12 cellular contexts compared by ENCODE assay signal in the genomic region with DNA sequence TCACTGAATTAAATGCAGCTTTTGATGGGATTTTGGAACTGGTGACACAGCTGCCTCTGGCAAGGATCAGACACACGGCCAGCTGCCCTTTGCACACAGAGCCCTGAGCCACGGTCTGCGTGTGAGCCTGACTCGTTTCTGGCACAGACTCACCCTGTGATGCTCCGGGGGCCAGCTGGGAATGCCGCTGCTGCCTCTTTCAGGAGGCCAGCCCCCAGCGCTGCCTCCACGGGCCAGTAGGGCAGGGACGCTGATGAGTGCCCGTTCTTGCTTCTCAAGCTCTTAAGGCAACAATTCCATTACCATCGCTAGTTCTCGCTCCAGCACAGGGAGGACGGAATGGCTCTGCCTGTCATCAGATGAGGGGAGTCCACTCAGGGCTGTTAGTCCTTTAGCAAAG.
A peak's percentile ranks its signal among the peaks of the same experiment; 100 is the strongest.
DNase-seq lines count a peak whose midpoint lies in the region; ATAC-seq and TF ChIP-seq lines count a peak whose summit lies in the region.
"Had no signal": no experiment of that assay in that cellular context is flagged by ENCODE, and none has a peak within 500 bp of the region (broad histone marks: within the 10 kb centered on the region; RNA-seq: fewer than 3 reads in every experiment).

No MANE protein-coding gene starts in this region.

- DNase-seq in HCEC 1CT = peak; percentile 10
- peak; percentile 10 for DNase-seq in adipocyte (ENCODE audit: low read depth)
- peak; percentile 65 for DNase-seq in right atrium auricular region (ENCODE audit: low spot score)
- DNase-seq in gastrocnemius medialis = peak; percentile 36 to 56
- no peak for DNase-seq in COLO829 (ENCODE audit: low spot score)
- no peak for DNase-seq in D341Med (ENCODE audit: low spot score)
- no peak for DNase-seq in foreskin keratinocyte
- no peak for DNase-seq in KBM-7
- DNase-seq: activated effector memory CD4-positive, alpha-beta T cell treated with Interleukin-2 at 50 U/mL for 16 hours; NCI-H2171; stimulated activated CD4-positive, alpha-beta T cell treated with anti-CD3 and anti-CD28 coated beads, Interleukin-4, amount 100 ng/mL, for 4 hours; WERI-Rb-1 had no signal

- H3K27me3 ChIP-seq in adipocyte (replicated peaks; ENCODE audit: control insufficient read depth, insufficient read depth, low read length) (no peaks in the 10 kb centered on the region), right atrium auricular region (no peaks in the 10 kb centered on the region), gastrocnemius medialis (peaks cover 0 to 3% (median 0%) of the 10 kb centered on the region in 3 donors), foreskin keratinocyte (no peaks in the 10 kb centered on the region)

- TF ChIP-seq POLR2A in gastrocnemius medialis (IDR thresholded peaks at IDR 0.05) = no peak

- TF ChIP-seq CTCF in right atrium auricular region (IDR thresholded peaks at IDR 0.05) (no peak), gastrocnemius medialis (IDR thresholded peaks at IDR 0.05 in 4 of 5, conservative IDR thresholded peaks at IDR 0.05 in 1 of 5) (no peak), foreskin keratinocyte (conservative IDR thresholded peaks at IDR 0.05) (no peak)

- ATAC-seq in gastrocnemius medialis = peak; percentile 36 to 51
- ATAC-seq in foreskin keratinocyte = no peak

- H3K27ac ChIP-seq in right atrium auricular region (no peak overlapping the region), gastrocnemius medialis (no peak overlapping the region), foreskin keratinocyte (no peak overlapping the region)
- H3K27ac ChIP-seq: WERI-Rb-1 had no signal

- in situ Hi-C loops in gastrocnemius medialis (cut with MboI; ENCODE audit: low sequenced_read_pairs in 4 of 4) = no loop called here
- in situ Hi-C loops in KBM-7 (cut with MboI; ENCODE audit: low pct_unique_long_range_greater_than_20kb, low sequenced_read_pairs) = no loop called here

- H3K36me3 ChIP-seq in adipocyte (ENCODE audit: control insufficient read depth, insufficient read depth, low read length, severe bottlenecking) (peaks cover 5% of the 10 kb centered on the region), right atrium auricular region (no peaks in the 10 kb centered on the region), gastrocnemius medialis (no peaks in the 10 kb centered on the region)
- H3K36me3 ChIP-seq: WERI-Rb-1 had no signal

- H3K4me3 ChIP-seq in adipocyte (ENCODE audit: low read length) (peak overlapping the region; percentile 80), right atrium auricular region (no peak overlapping the region), gastrocnemius medialis (no peak overlapping the region)

- H3K9me3 ChIP-seq in adipocyte (ENCODE audit: control insufficient read depth, low read length) = peaks cover 2% of the 10 kb centered on the region
- no peaks in the 10 kb centered on the region for H3K9me3 ChIP-seq in right atrium auricular region
- H3K9me3 ChIP-seq in gastrocnemius medialis = no peaks in the 10 kb centered on the region

- peak overlapping the region; percentile 80 for H3K9ac ChIP-seq in adipocyte (ENCODE audit: low read length)

- intact Hi-C loops in gastrocnemius medialis (cut with DNase I; ENCODE audit: low total_unique reads) = no loop called here

- H3K4me1 ChIP-seq in adipocyte (ENCODE audit: control insufficient read depth, insufficient read depth, low read length) (peaks cover 36% of the 10 kb centered on the region), right atrium auricular region (peaks cover 0 to 5% of the 10 kb centered on the region in 2 donors), gastrocnemius medialis (no peaks in the 10 kb centered on the region), foreskin keratinocyte (no peaks in the 10 kb centered on the region)

Comparison
In these comparisons a context has a peak if more than half of its experiments do, and no peak if none do; other contexts are left out.
1. DNase-seq: peak in HCEC 1CT (single experiment), adipocyte (single experiment), right atrium auricular region (single experiment) and gastrocnemius medialis (2 of 2); none in COLO829 (single experiment), D341Med (single experiment), foreskin keratinocyte (0 of 2) and KBM-7 (single experiment).